ENCODE assay signal across 8 cellular contexts in the genomic region with DNA sequence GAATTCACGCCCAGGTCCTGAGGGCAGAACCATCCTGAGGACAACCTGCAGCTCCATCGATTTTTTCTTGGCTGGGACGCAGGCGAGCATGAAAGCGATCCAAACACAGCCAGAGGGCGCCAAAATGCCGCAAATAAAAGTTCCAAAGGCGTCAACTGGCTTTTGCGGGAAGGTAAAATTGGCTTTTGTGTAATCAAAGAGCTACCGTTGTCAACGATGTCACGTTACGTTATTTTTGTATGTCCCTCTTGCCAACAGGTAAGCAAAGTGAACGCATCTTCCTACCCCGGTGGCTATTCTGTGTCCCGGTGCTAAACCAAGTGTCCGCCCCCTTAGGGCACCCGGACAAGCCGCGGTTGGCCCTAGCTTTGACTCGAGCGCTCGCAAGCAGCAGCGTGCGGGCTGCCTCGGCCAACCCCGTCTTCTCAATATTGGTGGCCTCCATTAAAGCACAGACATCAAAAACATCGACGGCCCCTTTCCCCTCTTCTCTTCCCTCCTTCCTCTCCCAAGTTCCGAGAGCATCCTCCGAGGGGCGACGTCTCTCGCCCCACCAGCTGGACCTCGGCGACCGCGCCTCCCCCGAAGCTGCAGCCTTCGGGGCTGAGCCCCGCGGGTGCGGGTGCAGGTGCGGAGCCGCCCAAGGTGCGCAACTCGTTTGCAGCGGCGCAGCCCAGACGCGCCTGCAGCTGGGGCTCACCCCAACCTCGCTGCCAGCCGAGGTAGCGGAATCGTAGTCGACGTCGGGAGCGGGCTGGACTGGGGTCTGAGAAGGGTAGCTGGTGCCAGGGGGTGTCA. TPM values are rescaled to one million over a fixed set of nuclear protein-coding genes. Genes with fewer than 3 reads are reported as not detected.
A peak's percentile ranks its signal among the peaks of the same experiment; 100 is the strongest.
DNase-seq lines count a peak whose midpoint lies in the region; ATAC-seq and TF ChIP-seq lines count a peak whose summit lies in the region.

No MANE protein-coding gene starts in this region.

- H3K36me3 Mint-ChIP-seq in CD14-positive monocyte (peaks cover 0 to 9% of the 10 kb centered on the region in 2 donors), WTC11 (no peaks in the 10 kb centered on the region)
- no peaks in the 10 kb centered on the region for H3K36me3 Mint-ChIP-seq in effector memory CD8-positive, alpha-beta T cell (ENCODE audit: insufficient read depth)

- H3K9me3 Mint-ChIP-seq in CD14-positive monocyte (no peaks in the 10 kb centered on the region), WTC11 (no peaks in the 10 kb centered on the region)
- H3K9me3 Mint-ChIP-seq in effector memory CD8-positive, alpha-beta T cell, result peaks cover 0 to 4% of the 10 kb centered on the region in 2 donors

- H3K4me3 ChIP-seq in lower leg skin (ENCODE audit: low read depth, poor library complexity, severe bottlenecking), result peak overlapping the region; percentile 20

- H3K27ac Mint-ChIP-seq in CD14-positive monocyte (peak overlapping the region; percentile 23 to 86 (median 69)), WTC11 (no peak overlapping the region; the same call in 1 of the 2 replicates)
- no peak overlapping the region for H3K27ac Mint-ChIP-seq in effector memory CD8-positive, alpha-beta T cell

- CTCF ChIA-PET in WTC11 (lab: Charles Lee), result interaction anchor here (0.5 to 2.8 kb wide), 56 partner anchors 9 to 1089 kb away, joined by 3 to 27 read pairs (median 4); a partner anchor contains a TSS

- TF ChIP-seq CTCF in CD14-positive monocyte (IDR thresholded peaks at IDR 0.05) (peak; percentile 85), WTC11 (IDR thresholded peaks at IDR 0.05) (peak; percentile 51; the same call in 1 of the 2 replicates), lower leg skin (IDR thresholded peaks at IDR 0.05) (no peak)

- POLR2A ChIA-PET in WTC11 (lab: Charles Lee), result interaction anchor here (0.6 to 3.4 kb wide), 6 partner anchors 12 to 402 kb away, joined by 3 to 17 read pairs (median 4); a partner anchor contains a TSS

- no peak for TF ChIP-seq POLR2A in lower leg skin (IDR thresholded peaks at IDR 0.05)

- ATAC-seq in GM19324 (IDR thresholded peaks at IDR 0.05; ENCODE audit: low FRiP score, unreplicated experiment), result peak; percentile 50
- peak; percentile 54 for ATAC-seq in HG03354 (IDR thresholded peaks at IDR 0.05; ENCODE audit: poor library complexity, severe bottlenecking, unreplicated experiment)
- ATAC-seq in WTC11, result peak; percentile 44
- ATAC-seq in effector memory CD8-positive, alpha-beta T cell (replicated peaks), result peak; percentile 24

- DNase-seq in CD14-positive monocyte (ENCODE audit: low spot score), result peak; percentile 66
- peak; percentile 69 for DNase-seq in NCI-H2227 (lab: John Stamatoyannopoulos, UW; ENCODE audit: unreplicated experiment)
- DNase-seq in WTC11 (ENCODE audit: low spot score), result peak; percentile 81
- DNase-seq in effector memory CD8-positive, alpha-beta T cell, result no peak
- DNase-seq in lower leg skin (ENCODE audit: low spot score in 2 of 2), result peak; percentile 75 to 95
- peak in 2 of 3 donors; percentile 25 to 41 for DNase-seq in stimulated activated CD4-positive, alpha-beta T cell treated with anti-CD3 and anti-CD28 coated beads, TNF-alpha, amount 100 ng/mL, for 48 hours (ENCODE audit: low read depth in 3 of 3)

- peaks cover 29% of the 10 kb centered on the region for H3K4me1 Mint-ChIP-seq in CD14-positive monocyte
- H3K4me1 Mint-ChIP-seq in WTC11, result peaks cover 58% of the 10 kb centered on the region
- no peaks in the 10 kb centered on the region for H3K4me1 Mint-ChIP-seq in effector memory CD8-positive, alpha-beta T cell (ENCODE audit: low read depth in 2 of 2)

- intact Hi-C loops in CD14-positive monocyte (cut with micrococcal nuclease), result loop anchor here (2.0 to 5.0 kb wide), 5 partner anchors 41 to 1098 kb away; no protein-coding TSS in a partner anchor
- intact Hi-C loops in lower leg skin (cut with DNase I; ENCODE audit: low total_unique reads), result loop anchor here (5.0 to 10.0 kb wide), 2 partner anchors 1068 to 1096 kb away; no protein-coding TSS in a partner anchor

- H3K4me3 Mint-ChIP-seq in CD14-positive monocyte, result peak overlapping the region; percentile 86 to 92
- peak overlapping the region; percentile 87 for H3K4me3 Mint-ChIP-seq in WTC11
- H3K4me3 Mint-ChIP-seq in effector memory CD8-positive, alpha-beta T cell, result peak overlapping the region in 1 of 2 donors; percentile 48

- 1% methylated on average over 50 to 59 of the region's 59 CpGs for whole genome bisulfite sequencing in lower leg skin, 2 donors

- H3K27me3 Mint-ChIP-seq in CD14-positive monocyte (ENCODE audit: low read depth in 3 of 3), result peaks cover 1 to 4% (median 3%) of the 10 kb centered on the region in 3 donors
- H3K27me3 Mint-ChIP-seq in WTC11 (ENCODE audit: low read depth), result no peaks in the 10 kb centered on the region
- peaks cover 25 to 34% of the 10 kb centered on the region in 2 donors for H3K27me3 Mint-ChIP-seq in effector memory CD8-positive, alpha-beta T cell

TF ChIP-seq in WTC11, 78 proteins besides CTCF, POLR2A, EP300 and RAD21 (continues in another document):
- TF ChIP-seq NFE2L1 (CRISPR knock-in tag; IDR thresholded peaks at IDR 0.05) (no peak), ZNF317 (CRISPR knock-in tag; IDR thresholded peaks at IDR 0.05; ENCODE audit: borderline replicate concordance, low read depth) (no peak), TEAD1 (CRISPR knock-in tag; IDR thresholded peaks at IDR 0.05) (no peak)
- TF ChIP-seq, protein P1, sequence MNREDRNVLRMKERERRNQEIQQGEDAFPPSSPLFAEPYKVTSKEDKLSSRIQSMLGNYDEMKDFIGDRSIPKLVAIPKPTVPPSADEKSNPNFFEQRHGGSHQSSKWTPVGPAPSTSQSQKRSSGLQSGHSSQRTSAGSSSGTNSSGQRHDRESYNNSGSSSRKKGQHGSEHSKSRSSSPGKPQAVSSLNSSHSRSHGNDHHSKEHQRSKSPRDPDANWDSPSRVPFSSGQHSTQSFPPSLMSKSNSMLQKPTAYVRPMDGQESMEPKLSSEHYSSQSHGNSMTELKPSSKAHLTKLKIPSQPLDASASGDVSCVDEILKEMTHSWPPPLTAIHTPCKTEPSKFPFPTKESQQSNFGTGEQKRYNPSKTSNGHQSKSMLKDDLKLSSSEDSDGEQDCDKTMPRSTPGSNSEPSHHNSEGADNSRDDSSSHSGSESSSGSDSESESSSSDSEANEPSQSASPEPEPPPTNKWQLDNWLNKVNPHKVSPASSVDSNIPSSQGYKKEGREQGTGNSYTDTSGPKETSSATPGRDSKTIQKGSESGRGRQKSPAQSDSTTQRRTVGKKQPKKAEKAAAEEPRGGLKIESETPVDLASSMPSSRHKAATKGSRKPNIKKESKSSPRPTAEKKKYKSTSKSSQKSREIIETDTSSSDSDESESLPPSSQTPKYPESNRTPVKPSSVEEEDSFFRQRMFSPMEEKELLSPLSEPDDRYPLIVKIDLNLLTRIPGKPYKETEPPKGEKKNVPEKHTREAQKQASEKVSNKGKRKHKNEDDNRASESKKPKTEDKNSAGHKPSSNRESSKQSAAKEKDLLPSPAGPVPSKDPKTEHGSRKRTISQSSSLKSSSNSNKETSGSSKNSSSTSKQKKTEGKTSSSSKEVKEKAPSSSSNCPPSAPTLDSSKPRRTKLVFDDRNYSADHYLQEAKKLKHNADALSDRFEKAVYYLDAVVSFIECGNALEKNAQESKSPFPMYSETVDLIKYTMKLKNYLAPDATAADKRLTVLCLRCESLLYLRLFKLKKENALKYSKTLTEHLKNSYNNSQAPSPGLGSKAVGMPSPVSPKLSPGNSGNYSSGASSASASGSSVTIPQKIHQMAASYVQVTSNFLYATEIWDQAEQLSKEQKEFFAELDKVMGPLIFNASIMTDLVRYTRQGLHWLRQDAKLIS (CRISPR knock-in tag; IDR thresholded peaks at IDR 0.05; ENCODE audit: borderline replicate concordance), result no peak
- TF ChIP-seq, protein P2, sequence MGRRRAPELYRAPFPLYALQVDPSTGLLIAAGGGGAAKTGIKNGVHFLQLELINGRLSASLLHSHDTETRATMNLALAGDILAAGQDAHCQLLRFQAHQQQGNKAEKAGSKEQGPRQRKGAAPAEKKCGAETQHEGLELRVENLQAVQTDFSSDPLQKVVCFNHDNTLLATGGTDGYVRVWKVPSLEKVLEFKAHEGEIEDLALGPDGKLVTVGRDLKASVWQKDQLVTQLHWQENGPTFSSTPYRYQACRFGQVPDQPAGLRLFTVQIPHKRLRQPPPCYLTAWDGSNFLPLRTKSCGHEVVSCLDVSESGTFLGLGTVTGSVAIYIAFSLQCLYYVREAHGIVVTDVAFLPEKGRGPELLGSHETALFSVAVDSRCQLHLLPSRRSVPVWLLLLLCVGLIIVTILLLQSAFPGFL (CRISPR knock-in tag; IDR thresholded peaks at IDR 0.05; ENCODE audit: borderline replicate concordance), result no peak
- TF ChIP-seq, protein P3, sequence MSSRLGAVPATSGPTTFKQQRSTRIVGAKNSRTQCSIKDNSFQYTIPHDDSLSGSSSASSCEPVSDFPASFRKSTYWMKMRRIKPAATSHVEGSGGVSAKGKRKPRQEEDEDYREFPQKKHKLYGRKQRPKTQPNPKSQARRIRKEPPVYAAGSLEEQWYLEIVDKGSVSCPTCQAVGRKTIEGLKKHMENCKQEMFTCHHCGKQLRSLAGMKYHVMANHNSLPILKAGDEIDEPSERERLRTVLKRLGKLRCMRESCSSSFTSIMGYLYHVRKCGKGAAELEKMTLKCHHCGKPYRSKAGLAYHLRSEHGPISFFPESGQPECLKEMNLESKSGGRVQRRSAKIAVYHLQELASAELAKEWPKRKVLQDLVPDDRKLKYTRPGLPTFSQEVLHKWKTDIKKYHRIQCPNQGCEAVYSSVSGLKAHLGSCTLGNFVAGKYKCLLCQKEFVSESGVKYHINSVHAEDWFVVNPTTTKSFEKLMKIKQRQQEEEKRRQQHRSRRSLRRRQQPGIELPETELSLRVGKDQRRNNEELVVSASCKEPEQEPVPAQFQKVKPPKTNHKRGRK (CRISPR knock-in tag; IDR thresholded peaks at IDR 0.05; ENCODE audit: borderline replicate concordance), result no peak

RNA-seq across cellular contexts. Expression of a gene that starts 1.1 kb away (rescaled TPM):
- 10 to 100 TPM; 36.6 to 61.6 TPM for polyA plus RNA-seq in CD14-positive monocyte
- total RNA-seq in WTC11 (2021), result 108 to 123 TPM (median 119 TPM) in 3 replicates
- 10 to 100 TPM; 22.1 to 37.1 (median 26.8) TPM for total RNA-seq in lower leg skin

Comparison
In these comparisons a context has a peak if more than half of its experiments do, and no peak if none do; other contexts are left out.
1. DNase-seq: peak in CD14-positive monocyte (single experiment), NCI-H2227 (single experiment), WTC11 (single experiment), lower leg skin (2 of 2) and stimulated activated CD4-positive, alpha-beta T cell treated with anti-CD3 and anti-CD28 coated beads, TNF-alpha, amount 100 ng/mL, for 48 hours (2 of 3); none in effector memory CD8-positive, alpha-beta T cell (0 of 3).
2. H3K27ac Mint-ChIP-seq: peak in CD14-positive monocyte (7 of 7); none in WTC11 (single experiment) and effector memory CD8-positive, alpha-beta T cell (0 of 2).
3. CTCF ChIP-seq: peak in CD14-positive monocyte (single experiment) and WTC11 (single experiment); none in lower leg skin (0 of 3).
4. Peak in every context shown above with its lines, with median percentiles within 50 percentile points of each other: ATAC-seq.